Comparison of ENCODE assay signal across 27 cellular contexts in the genomic region with DNA sequence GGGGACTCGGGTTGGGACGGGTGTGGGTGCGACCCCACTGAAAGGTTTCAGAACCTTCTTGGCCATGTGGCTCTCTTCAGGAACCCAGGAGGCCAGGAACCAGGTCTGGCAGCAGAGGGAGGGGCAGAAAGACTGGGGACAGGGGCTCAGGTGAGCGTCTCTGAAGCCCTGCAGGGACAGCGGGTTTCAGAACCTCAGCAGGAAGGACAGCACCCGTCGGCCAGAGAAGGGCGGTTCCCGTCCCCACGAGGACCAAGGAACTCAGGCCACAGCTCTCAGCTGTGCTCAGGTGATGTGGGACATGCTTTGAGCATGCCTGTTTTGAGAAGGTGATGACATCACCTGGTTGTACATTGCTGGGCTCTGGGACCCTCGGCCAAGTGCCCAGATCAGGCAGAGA.
"Had no signal": no experiment of that assay in that cellular context is flagged by ENCODE, and none has a peak within 500 bp of the region (broad histone marks: within the 10 kb centered on the region; RNA-seq: fewer than 3 reads in every experiment).

No MANE protein-coding gene starts in this region.

- H3K27me3 ChIP-seq: gastrocnemius medialis, heart left ventricle, hepatocyte, neural progenitor cell, right atrium auricular region, sigmoid colon, stomach, thyroid gland, vagina had no signal

- DNase-seq: effector CD8-positive, alpha-beta T cell; endodermal cell; foreskin fibroblast; gastrocnemius medialis; heart left ventricle; kidney; mesendoderm; midbrain; naive thymus-derived CD4-positive, alpha-beta T cell; nucleus accumbens; sigmoid colon; stimulated activated CD4-positive, alpha-beta T cell treated with anti-CD3 and anti-CD28 coated beads, Interleukin-2, amount 100 ng/mL, for 24 hours; stimulated activated CD4-positive, alpha-beta T cell treated with anti-CD3 and anti-CD28 coated beads, Interleukin-4, amount 100 ng/mL, for 24 hours; stimulated activated naive CD4-positive, alpha-beta T cell treated with Interleukin-2 at 50 U/mL for 16 hours; stomach; thyroid gland; trophoblast cell had no signal

- H3K9me3 Mint-ChIP-seq: endodermal cell; naive thymus-derived CD4-positive, alpha-beta T cell; nephron; neural progenitor cell; stimulated activated effector memory CD8-positive, alpha-beta T cell treated with anti-CD3 and anti-CD28 coated beads, Interleukin-12 subunit alpha, Interleukin-12 subunit beta, amount 100 ng/mL, for 72 hours had no signal

- H3K4me3 Mint-ChIP-seq: endodermal cell; naive thymus-derived CD4-positive, alpha-beta T cell; nephron; neural progenitor cell; stimulated activated effector memory CD8-positive, alpha-beta T cell treated with anti-CD3 and anti-CD28 coated beads, Interleukin-12 subunit alpha, Interleukin-12 subunit beta, amount 100 ng/mL, for 72 hours had no signal

- H3K27ac Mint-ChIP-seq: endodermal cell; naive thymus-derived CD4-positive, alpha-beta T cell; nephron; neural progenitor cell; stimulated activated effector memory CD8-positive, alpha-beta T cell treated with anti-CD3 and anti-CD28 coated beads, Interleukin-12 subunit alpha, Interleukin-12 subunit beta, amount 100 ng/mL, for 72 hours had no signal

- H3K79me2 ChIP-seq: hepatocyte had no signal

- H3K27ac ChIP-seq: epithelial cell of prostate, gastrocnemius medialis, heart left ventricle, hepatocyte, neural progenitor cell, prostate gland, right atrium auricular region, sigmoid colon, stomach, thyroid gland, vagina had no signal

- H3K4me1 ChIP-seq: gastrocnemius medialis, neural progenitor cell, prostate gland, sigmoid colon, thyroid gland had no signal

- H2AFZ ChIP-seq: hepatocyte, neural progenitor cell had no signal

- ATAC-seq: esophagus mucosa; gastrocnemius medialis; heart left ventricle; left lobe of liver; naive thymus-derived CD4-positive, alpha-beta T cell; stimulated activated effector memory CD8-positive, alpha-beta T cell treated with anti-CD3 and anti-CD28 coated beads, Interleukin-12 subunit alpha, Interleukin-12 subunit beta, amount 100 ng/mL, for 72 hours had no signal

- H3K9ac ChIP-seq: neural progenitor cell had no signal

- H3K27me3 Mint-ChIP-seq: naive thymus-derived CD4-positive, alpha-beta T cell had no signal

- H3K36me3 ChIP-seq: neural progenitor cell had no signal

- H3K9me3 ChIP-seq: gastrocnemius medialis, heart left ventricle, prostate gland, right atrium auricular region, sigmoid colon, stomach, thyroid gland, vagina had no signal

- FAIRE-seq: kidney had no signal

- H3K4me3 ChIP-seq: gastrocnemius medialis, heart left ventricle, hepatocyte, neural progenitor cell, prostate gland, right atrium auricular region, sigmoid colon, stomach, thyroid gland, vagina had no signal

- H3K4me2 ChIP-seq: hepatocyte, neural progenitor cell had no signal

- H3K4me1 Mint-ChIP-seq: endodermal cell; stimulated activated effector memory CD8-positive, alpha-beta T cell treated with anti-CD3 and anti-CD28 coated beads, Interleukin-12 subunit alpha, Interleukin-12 subunit beta, amount 100 ng/mL, for 72 hours had no signal
